1 cellular context compared by ENCODE assay signal in genomic region chr9:12681620-12682019, GRCh38.
A peak's percentile ranks its signal among the peaks of the same experiment; 100 is the strongest.
TF ChIP-seq lines count a peak whose summit lies in the region.

No MANE protein-coding gene starts in this region.

TF ChIP-seq in IMR-90, 13 proteins besides CTCF, POLR2A, EP300 and RAD21:
- TF ChIP-seq CEBPB (IDR thresholded peaks at IDR 0.05; ENCODE audit: low read depth, low read length) (peak; percentile 55; the same call in 1 of the 2 replicates), USF2 (IDR thresholded peaks at IDR 0.05; ENCODE audit: low read depth, low read length) (no peak)
TF ChIP-seq in IMR-90: peak in this region for 1.
